Comparison of ENCODE assay signal across 9 cellular contexts in the genomic region with DNA sequence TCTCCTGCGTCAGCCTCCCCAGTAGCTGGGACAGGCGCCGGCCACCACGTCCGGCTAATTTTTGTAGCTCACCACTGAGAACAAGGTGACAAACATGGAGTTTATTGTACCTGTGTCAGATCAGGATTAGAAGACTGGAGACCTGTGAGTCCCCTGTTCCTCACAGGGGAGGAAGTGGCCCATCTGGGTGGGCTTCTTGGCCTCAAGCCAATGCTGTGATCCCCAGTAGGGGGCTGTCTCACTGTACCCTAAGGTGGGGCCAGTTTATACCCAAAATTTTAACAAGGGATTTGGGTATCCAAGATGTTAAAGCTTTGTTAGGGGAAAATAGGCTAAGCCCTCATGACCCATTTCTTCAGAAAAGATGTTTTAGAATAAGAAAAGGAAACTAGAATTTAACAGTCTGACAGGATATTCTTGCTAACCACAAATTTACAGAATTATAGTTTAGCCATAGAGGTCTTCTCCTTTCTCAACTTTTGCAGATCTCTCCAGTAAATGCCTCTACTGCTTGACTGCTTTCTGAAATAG. TPM values are rescaled to one million over a fixed set of nuclear protein-coding genes. Genes with fewer than 3 reads are reported as not detected.
A peak's percentile ranks its signal among the peaks of the same experiment; 100 is the strongest.
DNase-seq lines count a peak whose midpoint lies in the region; ATAC-seq, FAIRE-seq and TF ChIP-seq lines count a peak whose summit lies in the region.
"Had no signal": no experiment of that assay in that cellular context is flagged by ENCODE, and none has a peak within 500 bp of the region (broad histone marks: within the 10 kb centered on the region; RNA-seq: fewer than 3 reads in every experiment).

No MANE protein-coding gene starts in this region.

- peaks cover 33 to 41% (median 41%) of the 10 kb centered on the region in 3 donors for H3K4me1 Mint-ChIP-seq in IgD-negative memory B cell
- peaks cover 32% of the 10 kb centered on the region for H3K4me1 Mint-ChIP-seq in chondrocyte (ENCODE audit: low read depth)

- POLR2A ChIA-PET in HEK293T (lab: Yijun Ruan, JAX): interaction anchor here (1.3 to 2.3 kb wide), 5 partner anchors 10 to 154 kb away, joined by 3 to 19 read pairs (median 8); partner anchors contain the start of gene PCYOX1

- DNase-seq in GM06990 (ENCODE audit: extremely low read depth, insufficient read length) (no peak), chondrocyte (ENCODE audit: low spot score) (peak; percentile 29), pancreas (no peak), kidney glomerular epithelial cell (lab: John Stamatoyannopoulos, UW) (no peak), AG20443 (ENCODE audit: low spot score) (no peak), HEK293T (ENCODE audit: extremely low spot score) (no peak)
- DNase-seq: OCI-M1 had no signal

- intact Hi-C loops in pancreas (cut with DNase I): no loop called here

- peak overlapping the region in 3 of 4 donors; percentile 43 to 65 (median 63) for H3K27ac ChIP-seq in pancreas

- H3K36me3 ChIP-seq in GM06990 (ENCODE audit: control insufficient read depth, insufficient read depth, low read length) (no peaks in the 10 kb centered on the region), pancreas (no peaks in the 10 kb centered on the region)

- H3K4me3 ChIP-seq in GM06990 (replicated peaks; ENCODE audit: low read depth, low read length) (peak overlapping the region; percentile 40), pancreas (no peak overlapping the region)

- CTCF ChIA-PET in HEK293T (lab: Yijun Ruan, JAX): interaction anchor here (0.6 to 1.2 kb wide), 4 partner anchors 8 to 786 kb away, joined by 3 read pairs; no protein-coding TSS in a partner anchor

- ATAC-seq in pancreas (no peak), HG03039 (IDR thresholded peaks at IDR 0.05; ENCODE audit: unreplicated experiment) (no peak)

- no peaks in the 10 kb centered on the region for H3K9me3 Mint-ChIP-seq in IgD-negative memory B cell
- no peaks in the 10 kb centered on the region for H3K9me3 Mint-ChIP-seq in chondrocyte (ENCODE audit: low read depth)

- no peaks in the 10 kb centered on the region for H3K27me3 ChIP-seq in GM06990 (replicated peaks; ENCODE audit: control insufficient read depth, insufficient read depth, low read length)
- no peaks in the 10 kb centered on the region for H3K27me3 ChIP-seq in pancreas

- peaks cover 9 to 26% (median 23%) of the 10 kb centered on the region in 3 donors for H3K4me1 ChIP-seq in pancreas

- peak overlapping the region; percentile 72 to 96 (median 86) for H3K4me3 Mint-ChIP-seq in IgD-negative memory B cell
- no peak overlapping the region for H3K4me3 Mint-ChIP-seq in chondrocyte (ENCODE audit: unreplicated experiment)

- 74 to 85% methylated on average over 5 of the region's 5 CpGs for WGBS in pancreas, 2 donors

- no peak for FAIRE-seq in pancreas (lab: Jason Lieb, UNC)

- no peaks in the 10 kb centered on the region for H3K27me3 Mint-ChIP-seq in IgD-negative memory B cell
- H3K27me3 Mint-ChIP-seq in chondrocyte (ENCODE audit: low read depth): no peaks in the 10 kb centered on the region

- H3K9me3 ChIP-seq in pancreas: no peaks in the 10 kb centered on the region

- TF ChIP-seq CTCF in GM06990 (IDR thresholded peaks at IDR 0.05; ENCODE audit: insufficient read depth, low read length, poor library complexity, severe bottlenecking) (no peak), chondrocyte (IDR thresholded peaks at IDR 0.05) (no peak), pancreas (IDR thresholded peaks at IDR 0.05) (no peak)

- H3K36me3 Mint-ChIP-seq in IgD-negative memory B cell: no peaks in the 10 kb centered on the region
- no peaks in the 10 kb centered on the region for H3K36me3 Mint-ChIP-seq in chondrocyte (ENCODE audit: low read depth)

- H3K27ac Mint-ChIP-seq in IgD-negative memory B cell (peak overlapping the region; percentile 84 to 97 (median 88)), chondrocyte (ENCODE audit: unreplicated experiment) (no peak overlapping the region)

TF ChIP-seq in HEK293T, 16 proteins besides CTCF, POLR2A, EP300 and RAD21:
- TF ChIP-seq L3MBTL2 (conservative IDR thresholded peaks at IDR 0.05) (no peak), CTBP1 (IDR thresholded peaks at IDR 0.05; ENCODE audit: borderline replicate concordance) (no peak), SUZ12 (IDR thresholded peaks at IDR 0.05) (no peak)

RNA-seq across cellular contexts. Expression of gene PCBP1, which starts 16.3 kb away (rescaled TPM):
- 123 TPM for polyA plus RNA-seq in IgD-negative memory B cell
- 220 to 240 TPM (median 221 TPM) in 3 replicates for total RNA-seq in chondrocyte
- 100 to 1,000 TPM; 121 to 232 (median 177) TPM for total RNA-seq in pancreas
- polyA plus RNA-seq in pancreas: 100 to 1,000 TPM; 132 to 179 TPM
